Comparison of ENCODE assay signal across 1 cellular context in the genomic region with DNA sequence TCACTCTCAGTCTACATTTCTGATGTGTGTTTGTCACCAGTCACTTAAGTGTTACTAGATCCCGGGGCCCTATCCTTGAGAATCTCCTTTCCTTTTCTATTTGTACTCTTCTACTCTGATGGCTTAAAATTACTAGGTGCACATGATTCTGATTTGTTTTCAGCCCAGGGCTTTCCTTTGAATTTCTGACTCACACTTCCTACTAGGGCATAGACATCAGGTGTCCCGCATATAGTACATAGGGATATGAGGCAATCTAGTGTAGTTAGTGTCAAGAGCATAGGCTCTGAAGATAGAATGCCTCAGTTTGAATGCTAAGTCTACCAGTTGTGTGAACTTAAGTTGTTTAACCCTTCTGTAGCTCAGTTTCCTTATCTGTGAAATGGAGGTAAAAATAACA.
A peak's percentile ranks its signal among the peaks of the same experiment; 100 is the strongest.
TF ChIP-seq lines count a peak whose summit lies in the region.

No MANE protein-coding gene starts in this region.

TF ChIP-seq in endothelial cell of umbilical vein, 7 proteins besides CTCF, POLR2A, EP300 and RAD21:
- TF ChIP-seq FOS (IDR thresholded peaks at IDR 0.05; ENCODE audit: borderline replicate concordance, insufficient read depth, low read length) = peak; percentile 27
- TF ChIP-seq GATA2 (IDR thresholded peaks at IDR 0.05; ENCODE audit: insufficient read depth, insufficient read length, low read depth, low read length) = no peak
